Comparison of ENCODE assay signal across 9 cellular contexts in the genomic region with DNA sequence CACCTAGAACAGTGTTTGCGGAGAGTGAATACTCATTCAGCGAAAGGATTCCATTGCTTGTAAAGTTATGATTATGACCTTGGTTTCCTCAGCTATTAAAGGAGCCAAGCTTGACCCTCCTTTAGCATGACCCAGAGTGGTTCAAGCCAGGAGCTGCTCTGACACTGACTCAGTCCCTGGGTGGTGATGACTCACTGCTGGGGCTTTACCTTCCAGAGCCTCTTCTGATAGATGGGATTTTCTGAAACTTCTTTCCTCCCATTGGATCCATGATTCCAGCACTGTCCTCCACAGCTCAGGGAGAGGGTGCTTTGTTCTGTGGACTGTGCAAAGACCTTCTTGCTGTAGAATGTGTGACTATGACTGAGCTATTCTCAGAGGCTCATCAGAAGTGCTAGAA.
DNase-seq lines count a peak whose midpoint lies in the region; ATAC-seq and TF ChIP-seq lines count a peak whose summit lies in the region.
"Had no signal": no experiment of that assay in that cellular context is flagged by ENCODE, and none has a peak within 500 bp of the region (broad histone marks: within the 10 kb centered on the region; RNA-seq: fewer than 3 reads in every experiment).

No MANE protein-coding gene starts in this region.

- H3K9me3 Mint-ChIP-seq in glutamatergic neuron (ENCODE audit: unreplicated experiment): peaks cover 6% of the 10 kb centered on the region

- WGBS in spleen, 5 donors: 81 to 98% (median 90%) methylated on average over 2 of the region's 2 CpGs

- TF ChIP-seq CTCF in DND-41 (IDR thresholded peaks at IDR 0.05; ENCODE audit: borderline replicate concordance, extremely low read depth, low read length, poor library complexity, severe bottlenecking) (no peak), epithelial cell of proximal tubule (conservative IDR thresholded peaks at IDR 0.05; ENCODE audit: low read depth, low read length) (no peak), glutamatergic neuron (IDR thresholded peaks at IDR 0.05; ENCODE audit: partially characterized antibody, unreplicated experiment) (no peak), spleen (IDR thresholded peaks at IDR 0.05 in 8 of 11, conservative IDR thresholded peaks at IDR 0.05 in 3 of 11) (no peak)

- peaks cover 4% of the 10 kb centered on the region for H3K27me3 Mint-ChIP-seq in glutamatergic neuron (ENCODE audit: unreplicated experiment)

- H3K4me1 Mint-ChIP-seq in glutamatergic neuron (ENCODE audit: low read depth, unreplicated experiment): peaks cover 15% of the 10 kb centered on the region

- no peak overlapping the region for H3K4me3 Mint-ChIP-seq in glutamatergic neuron (ENCODE audit: unreplicated experiment)

- no peaks in the 10 kb centered on the region for H3K79me2 ChIP-seq in DND-41 (ENCODE audit: insufficient read depth, low read length)

- no peak overlapping the region for H3K9ac ChIP-seq in DND-41 (ENCODE audit: low read depth, low read length)

- peaks cover 81% of the 10 kb centered on the region for H3K4me1 ChIP-seq in DND-41 (ENCODE audit: insufficient read depth, low read length)
- peaks cover 13 to 42% (median 34%) of the 10 kb centered on the region in 6 donors for H3K4me1 ChIP-seq in spleen

- TF ChIP-seq POLR2A in spleen (IDR thresholded peaks at IDR 0.05): no peak

- H3K4me3 ChIP-seq in DND-41 (ENCODE audit: low read depth in 1 of 2, low read length in 2 of 2): no peak overlapping the region
- no peak overlapping the region for H3K4me3 ChIP-seq in epithelial cell of proximal tubule (ENCODE audit: low read depth, low read length)
- no peak overlapping the region for H3K4me3 ChIP-seq in spleen

- no peak overlapping the region for H3K4me2 ChIP-seq in DND-41 (ENCODE audit: insufficient read depth, low read length)

- peak overlapping the region; percentile 98 for H3K27ac ChIP-seq in DND-41 (ENCODE audit: low read length)
- H3K27ac ChIP-seq in spleen: no peak overlapping the region

- H2AFZ ChIP-seq in DND-41 (ENCODE audit: low read depth, low read length): no peak overlapping the region

- peaks cover 4% of the 10 kb centered on the region for H3K36me3 Mint-ChIP-seq in glutamatergic neuron (ENCODE audit: unreplicated experiment)

- no peaks in the 10 kb centered on the region for H3K36me3 ChIP-seq in DND-41 (ENCODE audit: insufficient read depth, low read length)
- H3K36me3 ChIP-seq in spleen: no peaks in the 10 kb centered on the region

- intact Hi-C loops in spleen (cut with DNase I; ENCODE audit: low total_unique reads): loop anchor here (5.0 kb wide), 1 partner anchor 43 kb away; no protein-coding TSS in a partner anchor

- no peaks in the 10 kb centered on the region for H3K27me3 ChIP-seq in DND-41 (ENCODE audit: insufficient read depth, low read length, poor library complexity)
- H3K27me3 ChIP-seq in spleen (replicated peaks in 1 of 7): no peaks in the 10 kb centered on the region

- no peak for DNase-seq in DND-41
- DNase-seq in epithelial cell of proximal tubule (ENCODE audit: low read depth): peak; percentile 81
- DNase-seq in DMS 273 (lab: John Stamatoyannopoulos, UW; ENCODE audit: unreplicated experiment): no peak
- DNase-seq in NCI-H1105 (lab: John Stamatoyannopoulos, UW): no peak
- DNase-seq in glutamatergic neuron: no peak
- DNase-seq in spleen: no peak
- DNase-seq: NCI-H2171 had no signal

- no peaks in the 10 kb centered on the region for H3K9me3 ChIP-seq in DND-41 (ENCODE audit: insufficient read depth, low read length, severe bottlenecking)
- no peaks in the 10 kb centered on the region for H3K9me3 ChIP-seq in spleen

- H4K20me1 ChIP-seq in DND-41 (ENCODE audit: insufficient read depth, low read length): no peaks in the 10 kb centered on the region

- no peak overlapping the region for H3K27ac Mint-ChIP-seq in glutamatergic neuron (ENCODE audit: unreplicated experiment)

- ATAC-seq in DND-41 (ENCODE audit: insufficient read depth, low read depth): no peak
- ATAC-seq in GM19452 (IDR thresholded peaks at IDR 0.05; ENCODE audit: unreplicated experiment): peak; percentile 28
- ATAC-seq in HG03469 (IDR thresholded peaks at IDR 0.05; ENCODE audit: unreplicated experiment): peak; percentile 20
